In genomic region chr1:165852896-165853295, GRCh38 we compare ENCODE assay signal across 1 cellular context.
TF ChIP-seq lines count a peak whose summit lies in the region.

No MANE protein-coding gene starts in this region.

TF ChIP-seq in K562, 482 proteins besides CTCF, POLR2A, EP300 and RAD21 (continued from another document):
- TF ChIP-seq CREB3 (tag; conservative IDR thresholded peaks at IDR 0.05; ENCODE audit: low read depth) (no peak), PHTF2 (CRISPR knock-in tag; IDR thresholded peaks at IDR 0.05) (no peak), PATZ1 (CRISPR knock-in tag; IDR thresholded peaks at IDR 0.05; ENCODE audit: borderline replicate concordance) (no peak)
